In the genomic region with DNA sequence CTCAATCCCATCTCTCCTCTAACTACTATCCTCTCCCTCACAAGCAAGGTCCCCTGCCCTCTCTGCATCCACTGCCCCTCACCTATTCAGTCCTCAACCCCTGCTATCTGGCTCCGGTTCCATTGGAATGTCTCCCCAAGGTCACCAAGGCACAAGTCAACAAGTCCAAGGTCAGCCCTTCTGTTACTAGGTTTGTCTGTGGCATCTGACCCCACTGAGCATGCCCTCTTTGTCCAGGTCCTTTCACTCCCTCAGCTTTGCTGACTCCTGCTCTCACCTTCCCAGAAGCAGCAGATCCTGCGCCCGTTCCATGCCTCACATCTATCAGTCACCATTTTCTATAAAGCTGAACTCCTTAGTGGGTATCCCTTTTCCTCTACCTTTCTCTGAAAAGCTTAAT, we compare ENCODE assay signal across 1 cellular context.
TF ChIP-seq lines count a peak whose summit lies in the region.

No MANE protein-coding gene starts in this region.

TF ChIP-seq in GM12878, 131 proteins besides CTCF, POLR2A, EP300 and RAD21:
- TF ChIP-seq, protein P1, sequence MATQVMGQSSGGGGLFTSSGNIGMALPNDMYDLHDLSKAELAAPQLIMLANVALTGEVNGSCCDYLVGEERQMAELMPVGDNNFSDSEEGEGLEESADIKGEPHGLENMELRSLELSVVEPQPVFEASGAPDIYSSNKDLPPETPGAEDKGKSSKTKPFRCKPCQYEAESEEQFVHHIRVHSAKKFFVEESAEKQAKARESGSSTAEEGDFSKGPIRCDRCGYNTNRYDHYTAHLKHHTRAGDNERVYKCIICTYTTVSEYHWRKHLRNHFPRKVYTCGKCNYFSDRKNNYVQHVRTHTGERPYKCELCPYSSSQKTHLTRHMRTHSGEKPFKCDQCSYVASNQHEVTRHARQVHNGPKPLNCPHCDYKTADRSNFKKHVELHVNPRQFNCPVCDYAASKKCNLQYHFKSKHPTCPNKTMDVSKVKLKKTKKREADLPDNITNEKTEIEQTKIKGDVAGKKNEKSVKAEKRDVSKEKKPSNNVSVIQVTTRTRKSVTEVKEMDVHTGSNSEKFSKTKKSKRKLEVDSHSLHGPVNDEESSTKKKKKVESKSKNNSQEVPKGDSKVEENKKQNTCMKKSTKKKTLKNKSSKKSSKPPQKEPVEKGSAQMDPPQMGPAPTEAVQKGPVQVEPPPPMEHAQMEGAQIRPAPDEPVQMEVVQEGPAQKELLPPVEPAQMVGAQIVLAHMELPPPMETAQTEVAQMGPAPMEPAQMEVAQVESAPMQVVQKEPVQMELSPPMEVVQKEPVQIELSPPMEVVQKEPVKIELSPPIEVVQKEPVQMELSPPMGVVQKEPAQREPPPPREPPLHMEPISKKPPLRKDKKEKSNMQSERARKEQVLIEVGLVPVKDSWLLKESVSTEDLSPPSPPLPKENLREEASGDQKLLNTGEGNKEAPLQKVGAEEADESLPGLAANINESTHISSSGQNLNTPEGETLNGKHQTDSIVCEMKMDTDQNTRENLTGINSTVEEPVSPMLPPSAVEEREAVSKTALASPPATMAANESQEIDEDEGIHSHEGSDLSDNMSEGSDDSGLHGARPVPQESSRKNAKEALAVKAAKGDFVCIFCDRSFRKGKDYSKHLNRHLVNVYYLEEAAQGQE (IDR thresholded peaks at IDR 0.05; ENCODE audit: low read depth, low read length) = no peak
- TF ChIP-seq IRF4 (IDR thresholded peaks at IDR 0.05; ENCODE audit: low read depth, low read length) = no peak
- no peak for TF ChIP-seq CBX3 (IDR thresholded peaks at IDR 0.05; ENCODE audit: borderline replicate concordance, low read depth)
- no peak for TF ChIP-seq JUNB (IDR thresholded peaks at IDR 0.05)
- TF ChIP-seq SP1 (IDR thresholded peaks at IDR 0.05; ENCODE audit: low read depth, low read length) = no peak
- TF ChIP-seq STAT1 (conservative IDR thresholded peaks at IDR 0.05) = no peak
- TF ChIP-seq SIX5 (IDR thresholded peaks at IDR 0.05; ENCODE audit: low read depth, low read length, severe bottlenecking) = no peak
- TF ChIP-seq ZNF274 (IDR thresholded peaks at IDR 0.05; ENCODE audit: insufficient read depth, insufficient read length) = no peak
- TF ChIP-seq, protein P2, sequence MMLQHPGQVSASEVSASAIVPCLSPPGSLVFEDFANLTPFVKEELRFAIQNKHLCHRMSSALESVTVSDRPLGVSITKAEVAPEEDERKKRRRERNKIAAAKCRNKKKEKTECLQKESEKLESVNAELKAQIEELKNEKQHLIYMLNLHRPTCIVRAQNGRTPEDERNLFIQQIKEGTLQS (IDR thresholded peaks at IDR 0.05; ENCODE audit: borderline replicate concordance, extremely low read depth, low read depth, low read length) = no peak
